Comparison of ENCODE assay signal across 14 cellular contexts in the genomic region with DNA sequence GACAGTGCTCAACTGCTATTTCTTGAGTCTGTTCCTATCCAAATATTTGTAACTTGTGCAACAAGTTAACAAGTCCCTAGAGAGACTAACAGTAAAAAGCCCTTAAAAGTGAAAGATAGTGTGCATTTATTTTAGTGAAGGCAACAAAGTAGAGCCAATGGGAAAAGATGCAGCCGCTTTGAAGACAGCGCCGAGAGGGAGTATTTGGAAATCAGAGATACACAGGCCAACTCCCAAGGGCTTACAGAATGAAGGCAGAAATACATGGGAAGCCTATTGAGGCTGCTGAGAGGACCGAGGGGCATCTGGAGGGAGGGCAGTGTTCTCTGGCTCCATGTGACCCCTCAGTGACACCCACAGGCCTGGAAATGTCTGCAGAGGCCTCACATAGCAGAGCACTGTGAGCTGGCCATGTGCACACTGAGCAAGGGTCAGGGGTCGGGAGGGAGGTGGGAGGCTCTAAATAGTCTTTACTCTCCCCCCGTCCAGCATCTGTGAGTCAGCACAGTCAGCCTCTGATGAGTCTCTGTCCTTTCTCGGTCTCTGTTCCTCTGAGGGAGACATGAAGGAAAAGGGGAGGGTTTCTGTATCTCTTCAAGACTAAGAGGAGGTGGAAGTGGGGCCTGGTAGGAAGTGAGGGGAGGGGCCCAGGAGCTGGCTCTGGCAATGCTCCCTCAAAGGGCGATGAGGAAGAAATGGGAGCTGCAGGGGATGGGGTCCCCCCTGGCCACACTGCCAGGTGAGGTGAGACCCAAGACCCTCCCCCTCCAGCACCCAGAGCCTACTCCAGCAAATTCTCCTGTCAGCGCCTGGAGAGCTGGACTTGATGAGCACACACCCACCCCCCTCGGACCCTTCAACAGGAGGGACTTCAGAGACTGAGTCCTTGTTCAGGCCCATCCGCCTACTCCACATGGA.
A peak's percentile ranks its signal among the peaks of the same experiment; 100 is the strongest.
DNase-seq lines count a peak whose midpoint lies in the region; ATAC-seq, FAIRE-seq and TF ChIP-seq lines count a peak whose summit lies in the region.
"Had no signal": no experiment of that assay in that cellular context is flagged by ENCODE, and none has a peak within 500 bp of the region (broad histone marks: within the 10 kb centered on the region; RNA-seq: fewer than 3 reads in every experiment).

No MANE protein-coding gene starts in this region.

- H3K27me3 ChIP-seq in BLaER1: no peaks in the 10 kb centered on the region
- peaks cover 35 to 50% of the 10 kb centered on the region in 2 experiments for H3K27me3 ChIP-seq in K562 (ENCODE audit: control insufficient read depth in 2 of 2, insufficient read depth in 2 of 2, low read length in 2 of 2)
- H3K27me3 ChIP-seq in psoas muscle (ENCODE audit: insufficient read depth in 3 of 3, low read length in 2 of 3): no peaks in the 10 kb centered on the region

- H4K20me1 ChIP-seq in BLaER1: no peaks in the 10 kb centered on the region
- no peaks in the 10 kb centered on the region for H4K20me1 ChIP-seq in K562 (replicated peaks; ENCODE audit: control insufficient read depth, insufficient read depth, low read length)

- no peak for TF ChIP-seq EP300 in K562 (IDR thresholded peaks at IDR 0.05; ENCODE audit: low read length)

- POLR2A ChIA-PET in K562 (lab: Yijun Ruan, JAX): interaction anchor here (0.5 to 1.0 kb wide), 2 partner anchors 10 to 1275 kb away, joined by 3 read pairs; a partner anchor contains a TSS

- no peaks in the 10 kb centered on the region for H3K9me1 ChIP-seq in K562 (ENCODE audit: control insufficient read depth, insufficient read depth, low read length)

- CTCF ChIA-PET in K562 (lab: Yijun Ruan, JAX; ENCODE audit: low intra/inter-chr PET ratio): no interaction called here

- no peak for FAIRE-seq in K562 (lab: Jason Lieb, UNC)
- FAIRE-seq: keratinocyte had no signal

- H3K4me2 ChIP-seq in BLaER1 (peak overlapping the region; percentile 41), K562 (ENCODE audit: insufficient read depth, low read length) (no peak overlapping the region)

- TF ChIP-seq RAD21 in K562 (CRISPR knock-in tag; conservative IDR thresholded peaks at IDR 0.05 in 1 of 2, IDR thresholded peaks at IDR 0.05 in 1 of 2): no peak

- H3K4me1 ChIP-seq in BLaER1: peaks cover 15% of the 10 kb centered on the region
- no peaks in the 10 kb centered on the region for H3K4me1 ChIP-seq in K562 (replicated peaks in 1 of 2; ENCODE audit: control insufficient read depth in 2 of 2, insufficient read depth in 2 of 2, low read length in 2 of 2)
- H3K4me1 ChIP-seq in psoas muscle: no peaks in the 10 kb centered on the region
- H3K4me1 ChIP-seq: SJSA1 had no signal

- H3K9ac ChIP-seq in BLaER1 (0 out of 2 replicates have a peak overlapping the region, but pooled peaks have one; percentile 5), K562 (ENCODE audit: insufficient read depth in 1 of 2, low read depth in 2 of 2, low read length in 2 of 2) (no peak overlapping the region)

- no peak overlapping the region for H2AFZ ChIP-seq in K562 (ENCODE audit: low read depth, low read length)

- H3K9me3 ChIP-seq in BLaER1 (no peaks in the 10 kb centered on the region), K562 (replicated peaks; ENCODE audit: control insufficient read depth, insufficient read depth, low read depth, low read length) (no peaks in the 10 kb centered on the region), psoas muscle (no peaks in the 10 kb centered on the region)
- H3K9me3 ChIP-seq: SJSA1 had no signal

- intact Hi-C loops in K562 (cut with micrococcal nuclease): no loop called here
- intact Hi-C loops in psoas muscle (cut with DNase I): no loop called here

- no peak for TF ChIP-seq POLR2A in K562 (conservative IDR thresholded peaks at IDR 0.05)

- WGBS in K562 (ENCODE audit: insufficient coverage, low coverage, missing lambda C conversion rate): 3% methylated on average over 11 of the region's 11 CpGs
- WGBS in psoas muscle, 3 donors: 71 to 79% (median 75%) methylated on average over 11 of the region's 11 CpGs

- 0 out of 2 replicates have a peak overlapping the region, but pooled peaks have one; percentile 5 for H3K27ac ChIP-seq in BLaER1
- H3K27ac ChIP-seq in K562 (ENCODE audit: extremely low read depth, low read depth, low read length): no peak overlapping the region
- no peak overlapping the region for H3K27ac ChIP-seq in psoas muscle
- H3K27ac ChIP-seq: SJSA1 had no signal

- no peak for DNase-seq in K562 (ENCODE audit: extremely low read depth in 1 of 4, low spot score in 3 of 4)
- DNase-seq in iris pigment epithelial cell (ENCODE audit: low read depth): peak; percentile 31
- peak; percentile 51 to 73 for DNase-seq in psoas muscle
- DNase-seq in effector CD8-positive, alpha-beta T cell (lab: John Stamatoyannopoulos, UW): no peak
- DNase-seq in activated CD4-positive, alpha-beta T cell treated with anti-CD3 and anti-CD28 coated beads for 1 hour: no peak
- no peak for DNase-seq in HK-2 (ENCODE audit: unreplicated experiment)
- DNase-seq: CD8-positive, alpha-beta T cell; cerebellar nuclear complex; stimulated activated CD4-positive, alpha-beta T cell treated with anti-CD3 and anti-CD28 coated beads, Interleukin-4, amount 100 ng/mL, for 4 hours had no signal

- in situ Hi-C loops in K562 (cut with MboI): no loop called here

- peak; percentile 28; the same call in 2 of the 3 replicates for ATAC-seq in K562
- peak; percentile 44 to 80 (median 62) for ATAC-seq in psoas muscle
- no peak for ATAC-seq in GM21526 (IDR thresholded peaks at IDR 0.05; ENCODE audit: low FRiP score, unreplicated experiment)
- ATAC-seq: CD8-positive, alpha-beta T cell; HCT116 had no signal

- BruUV-seq in K562 (replicated peaks; lab: Mats Ljungman, UMichigan): no TSS peak

- H3K79me2 ChIP-seq in K562 (ENCODE audit: control insufficient read depth, insufficient read depth, low read length): no peaks in the 10 kb centered on the region

- H3K4me3 ChIP-seq in BLaER1 (no peak overlapping the region), K562 (no peak overlapping the region), psoas muscle (no peak overlapping the region)
- H3K4me3 ChIP-seq: SJSA1 had no signal

- H3K36me3 ChIP-seq in BLaER1 (no peaks in the 10 kb centered on the region), K562 (ENCODE audit: control insufficient read depth, insufficient read depth, low read length) (no peaks in the 10 kb centered on the region), psoas muscle (ENCODE audit: insufficient read depth in 1 of 2, low read depth in 1 of 2) (no peaks in the 10 kb centered on the region)
- H3K36me3 ChIP-seq: SJSA1 had no signal

- TF ChIP-seq CTCF in K562 (IDR thresholded peaks at IDR 0.05 in 2 of 3, conservative IDR thresholded peaks at IDR 0.05 in 1 of 3; ENCODE audit: insufficient read depth in 2 of 3, low read depth in 1 of 3, low read length in 3 of 3): no peak
- TF ChIP-seq CTCF in psoas muscle (IDR thresholded peaks at IDR 0.05): no peak

TF ChIP-seq in K562, 482 proteins besides CTCF, POLR2A, EP300 and RAD21 (continues in another document):
- TF ChIP-seq CHCHD3 (CRISPR knock-in tag; IDR thresholded peaks at IDR 0.05) (no peak), SETDB1 (IDR thresholded peaks at IDR 0.05; ENCODE audit: low read length) (no peak), ZNF785 (CRISPR knock-in tag; IDR thresholded peaks at IDR 0.05) (no peak), ZNF507 (tag; conservative IDR thresholded peaks at IDR 0.05) (no peak), POLR2G (IDR thresholded peaks at IDR 0.05; ENCODE audit: low read depth, low read length) (no peak), GABPB2 (CRISPR knock-in tag; conservative IDR thresholded peaks at IDR 0.05) (no peak), SRSF1 (IDR thresholded peaks at IDR 0.05; ENCODE audit: low read depth, low read length) (no peak), ZNF12 (CRISPR knock-in tag; IDR thresholded peaks at IDR 0.05) (no peak), MCM2 (IDR thresholded peaks at IDR 0.05; ENCODE audit: low read depth) (no peak)
- TF ChIP-seq, protein P1, sequence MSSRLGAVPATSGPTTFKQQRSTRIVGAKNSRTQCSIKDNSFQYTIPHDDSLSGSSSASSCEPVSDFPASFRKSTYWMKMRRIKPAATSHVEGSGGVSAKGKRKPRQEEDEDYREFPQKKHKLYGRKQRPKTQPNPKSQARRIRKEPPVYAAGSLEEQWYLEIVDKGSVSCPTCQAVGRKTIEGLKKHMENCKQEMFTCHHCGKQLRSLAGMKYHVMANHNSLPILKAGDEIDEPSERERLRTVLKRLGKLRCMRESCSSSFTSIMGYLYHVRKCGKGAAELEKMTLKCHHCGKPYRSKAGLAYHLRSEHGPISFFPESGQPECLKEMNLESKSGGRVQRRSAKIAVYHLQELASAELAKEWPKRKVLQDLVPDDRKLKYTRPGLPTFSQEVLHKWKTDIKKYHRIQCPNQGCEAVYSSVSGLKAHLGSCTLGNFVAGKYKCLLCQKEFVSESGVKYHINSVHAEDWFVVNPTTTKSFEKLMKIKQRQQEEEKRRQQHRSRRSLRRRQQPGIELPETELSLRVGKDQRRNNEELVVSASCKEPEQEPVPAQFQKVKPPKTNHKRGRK (tag; IDR thresholded peaks at IDR 0.05): no peak
- TF ChIP-seq, protein P2, sequence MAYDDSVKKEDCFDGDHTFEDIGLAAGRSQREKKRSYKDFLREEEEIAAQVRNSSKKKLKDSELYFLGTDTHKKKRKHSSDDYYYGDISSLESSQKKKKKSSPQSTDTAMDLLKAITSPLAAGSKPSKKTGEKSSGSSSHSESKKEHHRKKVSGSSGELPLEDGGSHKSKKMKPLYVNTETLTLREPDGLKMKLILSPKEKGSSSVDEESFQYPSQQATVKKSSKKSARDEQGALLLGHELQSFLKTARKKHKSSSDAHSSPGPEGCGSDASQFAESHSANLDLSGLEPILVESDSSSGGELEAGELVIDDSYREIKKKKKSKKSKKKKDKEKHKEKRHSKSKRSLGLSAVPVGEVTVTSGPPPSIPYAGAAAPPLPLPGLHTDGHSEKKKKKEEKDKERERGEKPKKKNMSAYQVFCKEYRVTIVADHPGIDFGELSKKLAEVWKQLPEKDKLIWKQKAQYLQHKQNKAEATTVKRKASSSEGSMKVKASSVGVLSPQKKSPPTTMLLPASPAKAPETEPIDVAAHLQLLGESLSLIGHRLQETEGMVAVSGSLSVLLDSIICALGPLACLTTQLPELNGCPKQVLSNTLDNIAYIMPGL (CRISPR knock-in tag; IDR thresholded peaks at IDR 0.05): no peak

Comparison
In these comparisons a context has a peak if more than half of its experiments do, and no peak if none do; other contexts are left out.
1. DNase-seq: peak in iris pigment epithelial cell (single experiment) and psoas muscle (2 of 2); none in K562 (0 of 4), effector CD8-positive, alpha-beta T cell (single experiment), activated CD4-positive, alpha-beta T cell treated with anti-CD3 and anti-CD28 coated beads for 1 hour (single experiment) and HK-2 (single experiment).